ENCODE assay signal across 8 cellular contexts in genomic region chr3:172749201-172749965, GRCh38. TPM values are rescaled to one million over a fixed set of nuclear protein-coding genes. Genes with fewer than 3 reads are reported as not detected.
DNase-seq lines count a peak whose midpoint lies in the region; ATAC-seq, FAIRE-seq and TF ChIP-seq lines count a peak whose summit lies in the region.

No MANE protein-coding gene starts in this region.

- H3K4me2 ChIP-seq in keratinocyte (ENCODE audit: control insufficient read depth, extremely low read depth, insufficient read depth, low read depth, low read length) = peak overlapping the region; percentile 94
- H3K4me2 ChIP-seq in smooth muscle cell = peak overlapping the region; percentile 93

- no peaks in the 10 kb centered on the region for H3K9me3 ChIP-seq in CD8-positive, alpha-beta memory T cell (ENCODE audit: low read length)
- H3K9me3 ChIP-seq in keratinocyte (ENCODE audit: control insufficient read depth, low read depth, low read length) (no peaks in the 10 kb centered on the region), smooth muscle cell (replicated peaks; ENCODE audit: low read depth) (no peaks in the 10 kb centered on the region)

- H3K4me3 ChIP-seq in CD8-positive, alpha-beta memory T cell (ENCODE audit: low read length) = peak overlapping the region; percentile 78
- H3K4me3 ChIP-seq in keratinocyte (ENCODE audit: control insufficient read depth in 2 of 3, extremely low read depth in 1 of 3, insufficient read depth in 2 of 3, low read depth in 1 of 3, low read length in 3 of 3) = peak overlapping the region in 2 of 3 experiments; percentile 51 to 73
- peak overlapping the region; percentile 99 for H3K4me3 ChIP-seq in smooth muscle cell

- dilution Hi-C loops in keratinocyte (cut with MboI; ENCODE audit: extremely low pct_ligation_motif_present, low sequenced_read_pairs) = no loop called here

- no peak for DNase-seq in CD8-positive, alpha-beta memory T cell
- DNase-seq in HuH-7.5 (ENCODE audit: low spot score) = peak; percentile 21
- DNase-seq in keratinocyte (ENCODE audit: low read depth, low spot score) = no peak
- no peak for DNase-seq in smooth muscle cell (lab: John Stamatoyannopoulos, UW; ENCODE audit: unreplicated experiment)
- no peak for DNase-seq in DMS 273 treated with DMSO at 0.1 percent for 48 hours (lab: John Stamatoyannopoulos, UW)
- no peak for DNase-seq in GOT3 (lab: John Stamatoyannopoulos, UW)

- FAIRE-seq in keratinocyte (lab: Jason Lieb, UNC) = peak; percentile 71

- 55% methylated on average over 8 of the region's 8 CpGs for WGBS in smooth muscle cell (ENCODE audit: low lambda C conversion rate)

- ATAC-seq in HG02759 (IDR thresholded peaks at IDR 0.05; ENCODE audit: unreplicated experiment) = no peak

- CTCF ChIA-PET in CD8-positive, alpha-beta memory T cell (lab: Charles Lee) = interaction anchor here (0.7 to 1.6 kb wide), 7 partner anchors 9 to 1878 kb away, joined by 3 to 6 read pairs (median 3); no protein-coding TSS in a partner anchor

- H3K36me3 Mint-ChIP-seq in CD8-positive, alpha-beta memory T cell = peaks cover 0 to 6% (median 0%) of the 10 kb centered on the region in 3 donors

- no peaks in the 10 kb centered on the region for H3K27me3 ChIP-seq in CD8-positive, alpha-beta memory T cell (ENCODE audit: insufficient read depth, low read length, poor library complexity, severe bottlenecking)
- no peaks in the 10 kb centered on the region for H3K27me3 ChIP-seq in keratinocyte (ENCODE audit: control insufficient read depth, extremely low read depth, insufficient read depth, low read length)
- H3K27me3 ChIP-seq in smooth muscle cell (ENCODE audit: low read depth) = no peaks in the 10 kb centered on the region

- peaks cover 11% of the 10 kb centered on the region for H3K4me1 ChIP-seq in CD8-positive, alpha-beta memory T cell (ENCODE audit: insufficient read depth, low read length)
- peaks cover 37% of the 10 kb centered on the region for H3K4me1 ChIP-seq in keratinocyte (ENCODE audit: control insufficient read depth, extremely low read depth, insufficient read depth, low read length)
- H3K4me1 ChIP-seq in smooth muscle cell (ENCODE audit: low read depth) = peaks cover 12% of the 10 kb centered on the region

- peaks cover 0 to 2% of the 10 kb centered on the region in 2 donors for H3K27me3 Mint-ChIP-seq in CD8-positive, alpha-beta memory T cell

- no peak overlapping the region for H2AFZ ChIP-seq in keratinocyte (ENCODE audit: control insufficient read depth, low read length)
- H2AFZ ChIP-seq in smooth muscle cell (ENCODE audit: low read depth) = peak overlapping the region; percentile 60

- peaks cover 22 to 35% (median 26%) of the 10 kb centered on the region in 3 donors for H3K4me1 Mint-ChIP-seq in CD8-positive, alpha-beta memory T cell

- H3K27ac ChIP-seq in CD8-positive, alpha-beta memory T cell (ENCODE audit: low read depth, low read length) = no peak overlapping the region
- H3K27ac ChIP-seq in angular gyrus (ENCODE audit: low read depth, low read length) (peak overlapping the region; percentile 35), keratinocyte (ENCODE audit: control insufficient read depth, insufficient read depth, low read length) (peak overlapping the region; percentile 94), smooth muscle cell (ENCODE audit: low read depth) (peak overlapping the region; percentile 82)

- H3K4me3 Mint-ChIP-seq in CD8-positive, alpha-beta memory T cell = peak overlapping the region in 6 of 7 donors; percentile 21 to 97 (median 94)

- no peaks in the 10 kb centered on the region for H3K36me3 ChIP-seq in CD8-positive, alpha-beta memory T cell (ENCODE audit: insufficient read depth, low read length)
- H3K36me3 ChIP-seq in keratinocyte (ENCODE audit: control insufficient read depth in 2 of 2, extremely low read depth in 1 of 2, insufficient read depth in 2 of 2, low read length in 2 of 2) (peaks cover 0 to 4% of the 10 kb centered on the region in 2 experiments), smooth muscle cell (ENCODE audit: low read depth) (no peaks in the 10 kb centered on the region)

- no peaks in the 10 kb centered on the region for H3K9me1 ChIP-seq in keratinocyte (ENCODE audit: control insufficient read depth, extremely low read depth, insufficient read depth, low read length)

- H3K27ac Mint-ChIP-seq in CD8-positive, alpha-beta memory T cell = peak overlapping the region in 3 of 8 donors; percentile 31 to 94 (median 87)

- H3K9me3 Mint-ChIP-seq in CD8-positive, alpha-beta memory T cell = no peaks in the 10 kb centered on the region

- H3K79me2 ChIP-seq in keratinocyte (ENCODE audit: control insufficient read depth, insufficient read depth, low read length) (peaks cover 35% of the 10 kb centered on the region), smooth muscle cell (ENCODE audit: low read depth) (peaks cover 33% of the 10 kb centered on the region)

- POLR2A ChIA-PET in CD8-positive, alpha-beta memory T cell (lab: Charles Lee) = interaction anchor here (0.9 to 1.0 kb wide), 2 partner anchors 39 kb away, joined by 3 to 5 read pairs; partner anchors contain the start of gene NCEH1

- peak overlapping the region; percentile 91 for H3K9ac ChIP-seq in keratinocyte (ENCODE audit: control insufficient read depth, extremely low read depth, insufficient read depth, low read length)
- H3K9ac ChIP-seq in smooth muscle cell (ENCODE audit: low read depth) = peak overlapping the region; percentile 81

- no peaks in the 10 kb centered on the region for H4K20me1 ChIP-seq in keratinocyte (ENCODE audit: control insufficient read depth, extremely low read depth, insufficient read depth, low read length)
- no peaks in the 10 kb centered on the region for H4K20me1 ChIP-seq in smooth muscle cell (ENCODE audit: low read depth)

- no peaks in the 10 kb centered on the region for H3F3A ChIP-seq in smooth muscle cell (ENCODE audit: low read depth)

- TF ChIP-seq CTCF in keratinocyte (optimal IDR thresholded peaks at IDR 0.05 in 1 of 3, IDR thresholded peaks at IDR 0.05 in 1 of 3, conservative IDR thresholded peaks at IDR 0.05 in 1 of 3; ENCODE audit: extremely low read depth in 1 of 3, insufficient read depth in 2 of 3, low read length in 3 of 3) (no peak), smooth muscle cell (IDR thresholded peaks at IDR 0.05; ENCODE audit: borderline replicate concordance, insufficient read depth, poor library complexity, severe bottlenecking) (no peak)

RNA-seq across cellular contexts. Expression of gene ECT2, which starts 1.1 kb away (rescaled TPM):
- 10 to 100 TPM; 31.9 to 32.9 TPM for total RNA-seq in CD8-positive, alpha-beta memory T cell
- polyA plus RNA-seq in CD8-positive, alpha-beta memory T cell = 2.4 TPM
- polyA plus RNA-seq in keratinocyte (16.3 to 34.2 TPM (median 18.6 TPM) in 3 replicates), smooth muscle cell (6.3 and 10.9 TPM in 2 replicates)
- 10.7 TPM for polyA plus RNA-seq in keratinocyte (2011; ENCODE audit: low read depth)
- 10.0 and 20.2 TPM in 2 replicates for polyA plus RNA-seq in keratinocyte (2011; cell fraction: cytosol; rRNA removed)
- polyA plus RNA-seq in keratinocyte (2011; cell fraction: nucleus; rRNA removed) = 18.4 and 23.6 TPM in 2 replicates
- polyA plus RNA-seq in keratinocyte (2012; ENCODE audit: low replicate concordance) = 7.4 and 19.9 TPM in 2 replicates
- 3.1 to 31.4 TPM (median 11.9 TPM) in 3 replicates for polyA minus RNA-seq in keratinocyte
- 19.2 TPM for polyA minus RNA-seq in keratinocyte (2011; cell fraction: cytosol; rRNA and poly(A)+ RNA removed)
- 18.9 and 41.0 TPM in 2 replicates for polyA minus RNA-seq in keratinocyte (2011; cell fraction: nucleus; rRNA and poly(A)+ RNA removed)
- total RNA-seq in smooth muscle cell = 20.3 and 32.1 TPM in 2 replicates

RNA-seq across cellular contexts. Expression of gene NCEH1, which starts 38.5 kb away (rescaled TPM):
- total RNA-seq in CD8-positive, alpha-beta memory T cell = 10 to 100 TPM in 1 of 2 experiments, 1 to 10 TPM in 1; 9.1 to 12.9 TPM
- polyA plus RNA-seq in CD8-positive, alpha-beta memory T cell = 3.5 TPM
- 8.0 to 17.4 TPM (median 13.2 TPM) in 3 replicates for polyA plus RNA-seq in keratinocyte
- 0.16 TPM for polyA plus RNA-seq in keratinocyte (2011; ENCODE audit: low read depth)
- 3.1 and 6.2 TPM in 2 replicates for polyA plus RNA-seq in keratinocyte (2011; cell fraction: cytosol; rRNA removed)
- 15.8 and 18.2 TPM in 2 replicates for polyA plus RNA-seq in keratinocyte (2011; cell fraction: nucleus; rRNA removed)
- polyA plus RNA-seq in keratinocyte (2012; ENCODE audit: low replicate concordance) = 1.5 and 11.0 TPM in 2 replicates
- polyA minus RNA-seq in keratinocyte = 9.9 to 18.5 TPM (median 16.8 TPM) in 3 replicates
- 8.1 TPM for polyA minus RNA-seq in keratinocyte (2011; cell fraction: cytosol; rRNA and poly(A)+ RNA removed)
- polyA minus RNA-seq in keratinocyte (2011; cell fraction: nucleus; rRNA and poly(A)+ RNA removed) = 19.6 and 27.6 TPM in 2 replicates
- 4.6 and 5.3 TPM in 2 replicates for total RNA-seq in smooth muscle cell
- 1.9 and 3.6 TPM in 2 replicates for polyA plus RNA-seq in smooth muscle cell
